In genomic region chr16:11370084-11370931, GRCh38 we compare ENCODE assay signal across 10 cellular contexts. TPM values are rescaled to one million over a fixed set of nuclear protein-coding genes. Genes with fewer than 3 reads are reported as not detected.
DNase-seq lines count a peak whose midpoint lies in the region; ATAC-seq and TF ChIP-seq lines count a peak whose summit lies in the region.
"Had no signal": no experiment of that assay in that cellular context is flagged by ENCODE, and none has a peak within 500 bp of the region (broad histone marks: within the 10 kb centered on the region; RNA-seq: fewer than 3 reads in every experiment).

No MANE protein-coding gene starts in this region.

- H3K4me3 ChIP-seq in OCI-LY7 (ENCODE audit: low read depth, low read length, poor library complexity, severe bottlenecking) (peak overlapping the region; percentile 21), left lung (no peak overlapping the region), suprapubic skin (no peak overlapping the region)
- H3K4me3 ChIP-seq: prostate gland had no signal

- H3K36me3 ChIP-seq in OCI-LY7 (ENCODE audit: insufficient read depth, low read length) (no peaks in the 10 kb centered on the region), left lung (no peaks in the 10 kb centered on the region), suprapubic skin (no peaks in the 10 kb centered on the region)
- H3K36me3 ChIP-seq: prostate gland had no signal

- no peak for TF ChIP-seq CTCF in OCI-LY7 (conservative IDR thresholded peaks at IDR 0.05; ENCODE audit: low read length)
- no peak for TF ChIP-seq CTCF in left lung (IDR thresholded peaks at IDR 0.05)
- TF ChIP-seq CTCF in suprapubic skin (IDR thresholded peaks at IDR 0.05): no peak

- peak overlapping the region; percentile 85; the same call in 1 of the 2 replicates for H2AFZ ChIP-seq in OCI-LY7 (ENCODE audit: low read length)

- peak overlapping the region; percentile 85 for H3K27ac ChIP-seq in OCI-LY7 (ENCODE audit: low read depth, low read length, poor library complexity, severe bottlenecking)
- H3K27ac ChIP-seq in left lung: no peak overlapping the region
- no peak overlapping the region for H3K27ac ChIP-seq in suprapubic skin
- H3K27ac ChIP-seq: prostate gland had no signal

- no peaks in the 10 kb centered on the region for H3K9me2 ChIP-seq in OCI-LY7 (ENCODE audit: insufficient read depth, low read length)

- no peaks in the 10 kb centered on the region for H3K27me3 ChIP-seq in left lung
- no peaks in the 10 kb centered on the region for H3K27me3 ChIP-seq in suprapubic skin

- H3K79me2 ChIP-seq in OCI-LY7 (ENCODE audit: insufficient read depth, low read depth, low read length): no peaks in the 10 kb centered on the region

- WGBS in suprapubic skin: 61% methylated on average over 7 of the region's 7 CpGs

- no peak for TF ChIP-seq POLR2A in suprapubic skin (IDR thresholded peaks at IDR 0.05)

- H4K20me1 ChIP-seq in OCI-LY7 (ENCODE audit: insufficient read depth, low read length): no peaks in the 10 kb centered on the region

- no peak for TF ChIP-seq EP300 in suprapubic skin (IDR thresholded peaks at IDR 0.05)

- in situ Hi-C loops in Caki2 (cut with HindIII; ENCODE audit: low pct_unique_long_range_greater_than_20kb, low sequenced_read_pairs): no loop called here

- CTCF ChIA-PET in OCI-LY7 (lab: Charles Lee; ENCODE audit: unreplicated experiment): interaction anchor here (0.7 to 1.2 kb wide), 2 partner anchors 8 to 265 kb away, joined by 3 read pairs; no protein-coding TSS in a partner anchor

- H3K4me1 ChIP-seq in OCI-LY7 (ENCODE audit: insufficient read depth, low read length, poor library complexity, severe bottlenecking) (peaks cover 53% of the 10 kb centered on the region), left lung (peaks cover 7 to 18% of the 10 kb centered on the region in 2 donors), suprapubic skin (no peaks in the 10 kb centered on the region)
- H3K4me1 ChIP-seq: prostate gland had no signal

- ATAC-seq in GM21360 (IDR thresholded peaks at IDR 0.05; ENCODE audit: unreplicated experiment) (peak; percentile 66), left lung (peak; percentile 60), HG03565 (IDR thresholded peaks at IDR 0.05; ENCODE audit: unreplicated experiment) (no peak)

- intact Hi-C loops in OCI-LY7 (cut with micrococcal nuclease; ENCODE audit: unreplicated experiment): loop anchor here (5.0 kb wide), 2 partner anchors 278 to 398 kb away; no protein-coding TSS in a partner anchor
- intact Hi-C loops in left lung (cut with DNase I): no loop called here

- DNase-seq in Caki2 (ENCODE audit: low read depth) (peak; percentile 98), OCI-LY7 (ENCODE audit: low spot score) (peak; percentile 92), left lung (peak in 1 of 2 donors; percentile 65), NCI-H1436 treated with DMSO at 0.1 percent for 48 hours (lab: John Stamatoyannopoulos, UW) (no peak), suprapubic skin (ENCODE audit: low spot score in 2 of 2) (no peak), mesenteric fat pad (ENCODE audit: low spot score) (no peak)
- DNase-seq: DND-41 had no signal

- H3K9me3 ChIP-seq in OCI-LY7 (ENCODE audit: low read length): no peaks in the 10 kb centered on the region
- no peaks in the 10 kb centered on the region for H3K9me3 ChIP-seq in left lung
- H3K9me3 ChIP-seq in suprapubic skin: no peaks in the 10 kb centered on the region
- H3K9me3 ChIP-seq: prostate gland had no signal

- no TSS peak for BruUV-seq in OCI-LY7 (replicated peaks; lab: Mats Ljungman, UMichigan)

- POLR2A ChIA-PET in OCI-LY7 (lab: Charles Lee): interaction anchor here (0.6 to 2.0 kb wide), 14 partner anchors 10 to 421 kb away, joined by 3 to 10 read pairs (median 4); partner anchors contain the start of gene SOCS1

- peak overlapping the region; percentile 62 for H3K4me2 ChIP-seq in OCI-LY7 (ENCODE audit: low read length)

RNA-seq across cellular contexts. Expression of gene RMI2, which starts 25.0 kb away (rescaled TPM):
- 57.7 and 63.8 TPM in 2 replicates for total RNA-seq in Caki2 (2014; rRNA removed; shearing (Covaris generic); ENCODE audit: low replicate concordance)
- total RNA-seq in OCI-LY7 (2014; rRNA removed; shearing (Covaris generic)): 60.4 and 84.5 TPM in 2 replicates
- total RNA-seq in OCI-LY7 (2022) (126 and 157 TPM in 2 replicates), left lung (10 to 100 TPM in 1 of 2 donors, 1 to 10 TPM in 1; 9.6 to 14.1 TPM), suprapubic skin (1 to 10 TPM; 2.7 to 7.7 (median 6.4) TPM), mesenteric fat pad (0.45 TPM)

Comparison
In these comparisons a context has a peak if more than half of its experiments do, and no peak if none do; other contexts are left out.
1. DNase-seq: peak in Caki2 (single experiment) and OCI-LY7 (single experiment); none in NCI-H1436 treated with DMSO at 0.1 percent for 48 hours (single experiment), suprapubic skin (0 of 2) and mesenteric fat pad (single experiment).